12 cellular contexts compared by ENCODE assay signal in the genomic region with DNA sequence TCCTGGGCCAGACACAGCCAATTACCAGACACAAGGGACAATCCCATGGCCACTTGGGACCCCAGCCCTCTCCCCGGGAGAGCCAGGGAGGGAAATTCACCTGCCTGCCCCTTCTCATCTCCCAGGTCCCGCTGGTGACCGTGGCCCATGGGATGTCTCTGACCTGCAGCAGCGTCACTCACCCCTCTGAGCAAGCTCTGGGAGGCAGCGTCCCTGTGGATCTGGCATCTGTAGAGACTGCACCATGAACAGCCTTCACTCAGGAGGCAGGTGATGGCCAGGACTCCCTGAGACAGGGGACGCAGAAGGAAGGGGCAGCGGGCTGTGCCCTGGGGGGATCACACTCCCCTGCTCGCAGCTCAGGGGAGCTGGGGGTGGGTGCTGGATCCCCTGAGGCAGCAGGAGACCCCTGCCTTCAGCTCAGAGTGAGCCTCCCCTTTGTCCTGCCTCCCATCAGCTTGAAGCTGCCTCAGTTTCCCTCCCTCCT.
DNase-seq lines count a peak whose midpoint lies in the region; ATAC-seq and TF ChIP-seq lines count a peak whose summit lies in the region.
"Had no signal": no experiment of that assay in that cellular context is flagged by ENCODE, and none has a peak within 500 bp of the region (broad histone marks: within the 10 kb centered on the region; RNA-seq: fewer than 3 reads in every experiment).

No MANE protein-coding gene starts in this region.

- in situ Hi-C loops in HAP-1 (cut with MboI; ENCODE audit: low sequenced_read_pairs): no loop called here

- H3K9me3 Mint-ChIP-seq in activated CD8-positive, alpha-beta memory T cell treated with anti-CD3 and anti-CD28 coated beads, Interleukin-2, amount 10 ng/mL, durations not matched to agents 7 days and 5 days (ENCODE audit: low read depth): peaks cover 5% of the 10 kb centered on the region
- H3K9me3 Mint-ChIP-seq in H9 (peaks cover 13 to 20% of the 10 kb centered on the region in 2 experiments), glutamatergic neuron (ENCODE audit: unreplicated experiment) (peaks cover 4% of the 10 kb centered on the region)

- H3K9me3 ChIP-seq in H9 (ENCODE audit: control insufficient read depth, low read depth, low read length) (peaks cover 9% of the 10 kb centered on the region), HAP-1 (peaks cover 4% of the 10 kb centered on the region; the same call in 1 of the 2 replicates)

- no peak overlapping the region for H2AK5ac ChIP-seq in H9 (ENCODE audit: insufficient read length, low read length)

- H2BK12ac ChIP-seq in H9 (ENCODE audit: insufficient read length, low read depth, low read length): no peak overlapping the region

- H3K4me3 ChIP-seq in coronary artery (no peak overlapping the region), HAP-1 (no peak overlapping the region)
- H3K4me3 ChIP-seq: MG63 had no signal

- H2BK120ac ChIP-seq in H9 (ENCODE audit: low read depth, low read length, poor library complexity, severe bottlenecking): no peak overlapping the region

- CTCF ChIA-PET in activated CD8-positive, alpha-beta memory T cell treated with anti-CD3 and anti-CD28 coated beads, Interleukin-2, amount 10 ng/mL, durations not matched to agents 7 days and 5 days (lab: Charles Lee): no interaction called here

- no peak overlapping the region for H3K18ac ChIP-seq in H9 (ENCODE audit: insufficient read length, low read depth, low read length)

- intact Hi-C loops in sciatic nerve (cut with DNase I): no loop called here

- H3K56ac ChIP-seq in H9 (ENCODE audit: insufficient read length, low read depth, low read length): no peak overlapping the region

- H3K36me3 Mint-ChIP-seq in activated CD8-positive, alpha-beta memory T cell treated with anti-CD3 and anti-CD28 coated beads, Interleukin-2, amount 10 ng/mL, durations not matched to agents 7 days and 5 days: peaks cover 4% of the 10 kb centered on the region
- H3K36me3 Mint-ChIP-seq in H9 (ENCODE audit: insufficient read depth in 1 of 3, low read depth in 3 of 3) (peaks cover 3 to 17% (median 11%) of the 10 kb centered on the region in 3 experiments; a peak in 6 of 7 replicates), glutamatergic neuron (ENCODE audit: unreplicated experiment) (peaks cover 4% of the 10 kb centered on the region)

- no peak overlapping the region for H2AFZ ChIP-seq in H9 (ENCODE audit: low read length)

- H3K27ac ChIP-seq in H9 (ENCODE audit: insufficient read length, low read depth, low read length) (no peak overlapping the region), coronary artery (no peak overlapping the region)
- H3K27ac ChIP-seq: dorsolateral prefrontal cortex had no signal

- H3K27ac Mint-ChIP-seq in activated CD8-positive, alpha-beta memory T cell treated with anti-CD3 and anti-CD28 coated beads, Interleukin-2, amount 10 ng/mL, durations not matched to agents 7 days and 5 days: no peak overlapping the region
- H3K27ac Mint-ChIP-seq in H9 (no peak overlapping the region), glutamatergic neuron (ENCODE audit: unreplicated experiment) (no peak overlapping the region)

- H3K23ac ChIP-seq in H9 (ENCODE audit: insufficient read length, low read depth, low read length): no peak overlapping the region

- H3K27me3 Mint-ChIP-seq in activated CD8-positive, alpha-beta memory T cell treated with anti-CD3 and anti-CD28 coated beads, Interleukin-2, amount 10 ng/mL, durations not matched to agents 7 days and 5 days: peaks cover 15% of the 10 kb centered on the region
- peaks cover 61% of the 10 kb centered on the region for H3K27me3 Mint-ChIP-seq in H9 (ENCODE audit: low read depth)
- peaks cover 6% of the 10 kb centered on the region for H3K27me3 Mint-ChIP-seq in glutamatergic neuron (ENCODE audit: unreplicated experiment)

- no peak overlapping the region for H4K91ac ChIP-seq in H9 (ENCODE audit: insufficient read length, low read depth, low read length)

- H3K36me3 ChIP-seq in HAP-1 (replicated peaks): no peaks in the 10 kb centered on the region
- H3K36me3 ChIP-seq: MG63 had no signal

- ATAC-seq in activated CD8-positive, alpha-beta memory T cell treated with anti-CD3 and anti-CD28 coated beads, Interleukin-2, amount 10 ng/mL, durations not matched to agents 7 days and 5 days: no peak
- ATAC-seq in sciatic nerve: no peak

- H3K27me3 ChIP-seq in H9 (ENCODE audit: insufficient read depth, low read length) (no peaks in the 10 kb centered on the region), HAP-1 (ENCODE audit: low read depth) (no peaks in the 10 kb centered on the region; the same call in 1 of the 2 replicates)

- no CpG with 5 or more reads among the region's 8 CpGs for WGBS in H9 (ENCODE audit: extremely low coverage, insufficient read length, low lambda C conversion rate)

- no peak overlapping the region for H3K9ac ChIP-seq in H9 (ENCODE audit: extremely low read depth, insufficient read length, low read length)

- H3K4ac ChIP-seq in H9 (ENCODE audit: low read depth, low read length): no peak overlapping the region

- no peak overlapping the region for H3K4me3 Mint-ChIP-seq in activated CD8-positive, alpha-beta memory T cell treated with anti-CD3 and anti-CD28 coated beads, Interleukin-2, amount 10 ng/mL, durations not matched to agents 7 days and 5 days
- H3K4me3 Mint-ChIP-seq in H9 (no peak overlapping the region), glutamatergic neuron (ENCODE audit: unreplicated experiment) (no peak overlapping the region)

- no peak overlapping the region for H4K5ac ChIP-seq in H9 (ENCODE audit: insufficient read length, low read depth, low read length)

- no peak overlapping the region for H2BK5ac ChIP-seq in H9 (ENCODE audit: insufficient read length, low read length)

- no peaks in the 10 kb centered on the region for H3K79me2 ChIP-seq in H9 (ENCODE audit: insufficient read depth, low read length)

- TF ChIP-seq CTCF in H9 (conservative IDR thresholded peaks at IDR 0.05) (no peak), coronary artery (IDR thresholded peaks at IDR 0.05) (no peak), glutamatergic neuron (IDR thresholded peaks at IDR 0.05; ENCODE audit: partially characterized antibody, unreplicated experiment) (no peak)

- H2BK20ac ChIP-seq in H9 (ENCODE audit: low read depth, low read length, poor library complexity, severe bottlenecking): no peak overlapping the region

- no peak overlapping the region for H3K14ac ChIP-seq in H9 (ENCODE audit: insufficient read depth, low read length)

- no peaks in the 10 kb centered on the region for H4K20me1 ChIP-seq in H9 (ENCODE audit: control insufficient read depth, insufficient read depth, insufficient read length)

- peak; percentile 63 for DNase-seq in activated CD8-positive, alpha-beta memory T cell treated with anti-CD3 and anti-CD28 coated beads for 24 hours
- DNase-seq in activated CD8-positive, alpha-beta memory T cell treated with anti-CD3 and anti-CD28 coated beads, Interleukin-2, amount 10 ng/mL, durations not matched to agents 7 days and 5 days: no peak
- DNase-seq in H9: peak; percentile 26
- peak; percentile 53 for DNase-seq in coronary artery (ENCODE audit: low spot score)
- peak; percentile 52 for DNase-seq in sciatic nerve (ENCODE audit: low spot score)
- no peak for DNase-seq in glutamatergic neuron
- DNase-seq in HAP-1 (ENCODE audit: low spot score in 2 of 2): no peak
- no peak for DNase-seq in SKM-1 (lab: John Stamatoyannopoulos, UW; ENCODE audit: unreplicated experiment)
- DNase-seq: MG63, NCI-H2081 treated with DMSO at 0.1 percent for 48 hours, SIG-M5 had no signal

- H3K23me2 ChIP-seq in H9 (ENCODE audit: insufficient read length, low read depth, low read length, poor library complexity, severe bottlenecking): peaks cover 5% of the 10 kb centered on the region

- H3K4me1 ChIP-seq in H9 (ENCODE audit: insufficient read depth, low read length): no peaks in the 10 kb centered on the region
- H3K4me1 ChIP-seq in HAP-1: no peaks in the 10 kb centered on the region

- no peaks in the 10 kb centered on the region for H3K79me1 ChIP-seq in H9 (ENCODE audit: insufficient read depth, low read depth, low read length, poor library complexity, severe bottlenecking)

- no peak overlapping the region for H4K8ac ChIP-seq in H9 (replicated peaks; ENCODE audit: insufficient read length, low read depth, low read length)

- peaks cover 14% of the 10 kb centered on the region for H3K4me1 Mint-ChIP-seq in activated CD8-positive, alpha-beta memory T cell treated with anti-CD3 and anti-CD28 coated beads, Interleukin-2, amount 10 ng/mL, durations not matched to agents 7 days and 5 days
- H3K4me1 Mint-ChIP-seq in H9 (peaks cover 4 to 6% of the 10 kb centered on the region in 2 experiments; a peak in 3 of 4 replicates), glutamatergic neuron (ENCODE audit: low read depth, unreplicated experiment) (no peaks in the 10 kb centered on the region)

- H3K4me2 ChIP-seq in H9 (ENCODE audit: insufficient read depth, insufficient read length, low read length): no peak overlapping the region

- no peak overlapping the region for H3T11ph ChIP-seq in H9 (ENCODE audit: low read length)

- no peak overlapping the region for H2BK15ac ChIP-seq in H9 (ENCODE audit: low read depth, low read length)

Comparison
In these comparisons a context has a peak if more than half of its experiments do, and no peak if none do; other contexts are left out.
1. DNase-seq: peak in activated CD8-positive, alpha-beta memory T cell treated with anti-CD3 and anti-CD28 coated beads for 24 hours (single experiment), H9 (single experiment), coronary artery (single experiment) and sciatic nerve (single experiment); none in activated CD8-positive, alpha-beta memory T cell treated with anti-CD3 and anti-CD28 coated beads, Interleukin-2, amount 10 ng/mL, durations not matched to agents 7 days and 5 days (single experiment), glutamatergic neuron (single experiment), HAP-1 (0 of 2) and SKM-1 (single experiment).